Comparison of ENCODE assay signal across 8 cellular contexts in genomic region chr17:7615265-7615747, GRCh38. TPM values are rescaled to one million over a fixed set of nuclear protein-coding genes. Genes with fewer than 3 reads are reported as not detected.
A peak's percentile ranks its signal among the peaks of the same experiment; 100 is the strongest.
DNase-seq lines count a peak whose midpoint lies in the region; ATAC-seq, FAIRE-seq and TF ChIP-seq lines count a peak whose summit lies in the region.

No MANE protein-coding gene starts in this region.

- 8% methylated on average over 21 of the region's 28 CpGs; no CpG with 5 or more reads in 1 of the 2 experiments for WGBS in H1 (ENCODE audit: extremely low coverage in 1 of 2, insufficient coverage in 1 of 2, insufficient read length in 1 of 2, insufficient replicate concordance in 2 of 2, low coverage in 1 of 2, low lambda C conversion rate in 2 of 2, missing lambda C conversion rate in 1 of 2), 2 experiments

- H4K91ac ChIP-seq in H1 (replicated peaks; ENCODE audit: insufficient read length, low read length): no peak overlapping the region

- H4K20me1 ChIP-seq in OCI-LY3 (ENCODE audit: insufficient read depth, low read length): peaks cover 6% of the 10 kb centered on the region; the same call in 1 of the 2 replicates
- peaks cover 0 to 9% of the 10 kb centered on the region in 2 experiments for H4K20me1 ChIP-seq in H1 (replicated peaks in 1 of 2; ENCODE audit: control insufficient read depth in 1 of 2, insufficient read depth in 2 of 2, low read length in 2 of 2)

- no peaks in the 10 kb centered on the region for H3K27me3 ChIP-seq in CD8-positive, alpha-beta T cell (ENCODE audit: insufficient read depth, low read length)
- H3K27me3 ChIP-seq in OCI-LY3 (ENCODE audit: low read depth, low read length): no peaks in the 10 kb centered on the region
- H3K27me3 ChIP-seq in H1 (replicated peaks in 1 of 4; ENCODE audit: control insufficient read depth in 3 of 4, extremely low read depth in 1 of 4, insufficient read depth in 3 of 4, low read length in 3 of 4): no peaks in the 10 kb centered on the region
- no peaks in the 10 kb centered on the region for H3K27me3 ChIP-seq in neutrophil

- H2AFZ ChIP-seq in OCI-LY3 (ENCODE audit: low read depth, low read length): peak overlapping the region; percentile 76; the same call in 1 of the 2 replicates
- H2AFZ ChIP-seq in H1 (ENCODE audit: low read length): peak overlapping the region; percentile 48; the same call in 1 of the 2 replicates

- no peak for TF ChIP-seq RAD21 in H1 (IDR thresholded peaks at IDR 0.05 in 1 of 2, conservative IDR thresholded peaks at IDR 0.05 in 1 of 2; ENCODE audit: low read depth in 2 of 2, low read length in 2 of 2)

- intact Hi-C loops in CD8-positive, alpha-beta T cell (cut with DNase I, micrococcal nuclease): loop anchor here (1.0 to 2.0 kb wide), 6 partner anchors 12 to 376 kb away; partner anchors contain the start of genes ATP1B2 (in 2 of the 2), MPDU1 (in 1 of the 2), PHF23 (in 1 of the 2) and SAT2 (in 1 of the 2)

- no peak for TF ChIP-seq POLR2A in H1 (IDR thresholded peaks at IDR 0.05; ENCODE audit: control extremely low read depth in 1 of 2, low read depth in 2 of 2, low read length in 2 of 2)

- H3K4me3 ChIP-seq in CD8-positive, alpha-beta T cell (ENCODE audit: low read depth, low read length): peak overlapping the region; percentile 86
- peak overlapping the region; percentile 86 for H3K4me3 ChIP-seq in OCI-LY3 (ENCODE audit: low read length)
- peak overlapping the region; percentile 29 to 54 (median 36); a peak in 6 of 8 replicates for H3K4me3 ChIP-seq in H1 (ENCODE audit: extremely low read depth in 1 of 4, insufficient read depth in 2 of 4, low read depth in 3 of 4, low read length in 4 of 4)
- H3K4me3 ChIP-seq in neutrophil (ENCODE audit: low read depth in 1 of 2, low read length in 1 of 2): peak overlapping the region; percentile 78 to 83

- no peak overlapping the region for H2BK120ac ChIP-seq in H1 (replicated peaks; ENCODE audit: low read depth, low read length)

- H3K23me2 ChIP-seq in H1 (ENCODE audit: low read depth, low read length): peaks cover 6% of the 10 kb centered on the region

- peak overlapping the region; percentile 59 for H3K9ac ChIP-seq in OCI-LY3 (ENCODE audit: low read length)
- no peak overlapping the region; a peak in 2 of 7 replicates for H3K9ac ChIP-seq in H1 (replicated peaks in 1 of 4; ENCODE audit: extremely low read depth in 1 of 4, low read depth in 3 of 4, low read length in 3 of 4)

- no peak overlapping the region for H3K23ac ChIP-seq in H1 (ENCODE audit: insufficient read length)

- no peaks in the 10 kb centered on the region for H3K9me3 ChIP-seq in CD8-positive, alpha-beta T cell (ENCODE audit: low read length)
- no peaks in the 10 kb centered on the region for H3K9me3 ChIP-seq in OCI-LY3 (ENCODE audit: insufficient read depth, low read length)
- H3K9me3 ChIP-seq in H1 (ENCODE audit: insufficient read depth in 2 of 2, low read depth in 1 of 2, low read length in 1 of 2): no peaks in the 10 kb centered on the region
- no peaks in the 10 kb centered on the region for H3K9me3 ChIP-seq in neutrophil

- no peaks in the 10 kb centered on the region for H3K36me3 ChIP-seq in CD8-positive, alpha-beta T cell (ENCODE audit: insufficient read depth, low read length)
- H3K36me3 ChIP-seq in OCI-LY3 (replicated peaks; ENCODE audit: low read depth, low read length): no peaks in the 10 kb centered on the region
- peaks cover 0 to 5% (median 0%) of the 10 kb centered on the region in 4 experiments; a peak in 2 of 8 replicates for H3K36me3 ChIP-seq in H1 (ENCODE audit: control insufficient read depth in 2 of 4, insufficient read depth in 4 of 4, low read length in 3 of 4)
- no peaks in the 10 kb centered on the region for H3K36me3 ChIP-seq in neutrophil

- no peaks in the 10 kb centered on the region for H3K9me3 Mint-ChIP-seq in CD8-positive, alpha-beta T cell

- no peak for FAIRE-seq in H1 (lab: Jason Lieb, UNC)

- no peak overlapping the region for H3K4ac ChIP-seq in H1 (replicated peaks; ENCODE audit: insufficient read length, low read depth, low read length)

- peak overlapping the region; percentile 89 for H3K27ac ChIP-seq in CD8-positive, alpha-beta T cell (ENCODE audit: low read depth, low read length)
- H3K27ac ChIP-seq in OCI-LY3 (ENCODE audit: low read length) (peak overlapping the region; percentile 53), H1 (ENCODE audit: low read depth, low read length) (0 out of 2 replicates have a peak overlapping the region, but pooled peaks have one; percentile 13), neutrophil (peak overlapping the region; percentile 95)

- CTCF ChIA-PET in CD8-positive, alpha-beta T cell (lab: Charles Lee): interaction anchor here (0.6 to 2.9 kb wide), 4 partner anchors 26 to 79 kb away, joined by 4 to 22 read pairs (median 4); partner anchors contain the start of genes SOX15, TP53 and WRAP53
- CTCF ChIA-PET in H1 (lab: Charles Lee; ENCODE audit: partially characterized antibody): interaction anchor here (0.6 to 13.4 kb wide), 11 partner anchors 12 to 300 kb away, joined by 3 to 92 read pairs (median 4); partner anchors contain the start of genes SAT2, SHBG, TP53 and WRAP53

- POLR2A ChIA-PET in CD8-positive, alpha-beta T cell (lab: Charles Lee): interaction anchor here (0.6 to 2.7 kb wide), 16 partner anchors 10 to 633 kb away, joined by 3 to 46 read pairs (median 4); partner anchors contain the start of genes NEURL4, POLR2A, SAT2 and SENP3
- POLR2A ChIA-PET in H1 (lab: Charles Lee; ENCODE audit: partially characterized antibody): interaction anchor here (0.6 to 79.4 kb wide), 10 partner anchors 12 to 86 kb away, joined by 3 to 2272 read pairs (median 10); partner anchors contain the start of genes ATP1B2, CD68, MPDU1 and SAT2

- H2BK5ac ChIP-seq in H1 (ENCODE audit: low read depth, low read length): no peak overlapping the region

- peaks cover 18% of the 10 kb centered on the region for H3K79me1 ChIP-seq in H1 (ENCODE audit: low read depth, low read length)

- H3K4me1 Mint-ChIP-seq in CD8-positive, alpha-beta T cell (ENCODE audit: low read depth): peaks cover 35% of the 10 kb centered on the region

- no peak overlapping the region for H3K14ac ChIP-seq in H1 (ENCODE audit: insufficient read length)

- no peaks in the 10 kb centered on the region for H3K27me3 Mint-ChIP-seq in CD8-positive, alpha-beta T cell (ENCODE audit: low read depth)

- peak; percentile 23 for ATAC-seq in CD8-positive, alpha-beta T cell

- no peak for TF ChIP-seq EP300 in H1 (IDR thresholded peaks at IDR 0.05; ENCODE audit: borderline replicate concordance in 1 of 2, low read depth in 2 of 2, low read length in 2 of 2)

- H3K4me2 ChIP-seq in OCI-LY3 (ENCODE audit: low read length) (peak overlapping the region; percentile 58), H1 (ENCODE audit: insufficient read depth in 1 of 2, low read depth in 2 of 2, low read length in 2 of 2) (peak overlapping the region; percentile 55 to 61; a peak in 3 of 4 replicates)

- H3K56ac ChIP-seq in H1 (replicated peaks; ENCODE audit: insufficient read length, low read depth, low read length): no peak overlapping the region

- no peak overlapping the region for H2BK12ac ChIP-seq in H1 (ENCODE audit: low read depth, low read length)

- TF ChIP-seq CTCF in CD8-positive, alpha-beta T cell (IDR thresholded peaks at IDR 0.05): no peak
- TF ChIP-seq CTCF in OCI-LY3 (IDR thresholded peaks at IDR 0.05; ENCODE audit: low read depth, low read length) (no peak), H1 (IDR thresholded peaks at IDR 0.05; ENCODE audit: control extremely low read depth in 1 of 3, insufficient read depth in 1 of 3, low read depth in 1 of 3, low read length in 3 of 3) (no peak), neutrophil (IDR thresholded peaks at IDR 0.05) (no peak)

- peaks cover 30% of the 10 kb centered on the region for H3K4me1 ChIP-seq in CD8-positive, alpha-beta T cell (ENCODE audit: insufficient read depth, low read length)
- H3K4me1 ChIP-seq in OCI-LY3 (ENCODE audit: low read length) (peaks cover 11% of the 10 kb centered on the region), H1 (replicated peaks in 1 of 4; ENCODE audit: control insufficient read depth in 3 of 4, insufficient read depth in 4 of 4, low read length in 3 of 4) (peaks cover 0 to 5% (median 1%) of the 10 kb centered on the region in 4 experiments; a peak in 4 of 7 replicates), neutrophil (ENCODE audit: control insufficient read depth in 1 of 2, insufficient read depth in 1 of 2, low read depth in 1 of 2, low read length in 1 of 2) (peaks cover 16 to 25% of the 10 kb centered on the region in 2 experiments)

- peak overlapping the region; percentile 89 for H3K4me3 Mint-ChIP-seq in CD8-positive, alpha-beta T cell

- no peak overlapping the region for H2BK15ac ChIP-seq in H1 (ENCODE audit: low read length)

- no peak overlapping the region for H4K8ac ChIP-seq in H1 (ENCODE audit: extremely low read depth, insufficient read depth, low read length)

- no peak overlapping the region for H2BK20ac ChIP-seq in H1 (ENCODE audit: low read length)

- H3K36me3 Mint-ChIP-seq in CD8-positive, alpha-beta T cell: peaks cover 18% of the 10 kb centered on the region

- DNase-seq in CD8-positive, alpha-beta T cell: no peak
- no peak for DNase-seq in H1 (ENCODE audit: low read depth in 1 of 2, low spot score in 2 of 2)
- DNase-seq in GDM1 (lab: John Stamatoyannopoulos, UW): no peak
- DNase-seq in NCI-H1048 (lab: John Stamatoyannopoulos, UW): no peak
- DNase-seq in COLO829 (ENCODE audit: low spot score): no peak
- no peak for DNase-seq in NCI-H748 treated with DMSO at 0.1 percent for 48 hours (lab: John Stamatoyannopoulos, UW)

- no peak overlapping the region; the same call in 1 of the 2 replicates for H3K18ac ChIP-seq in H1 (ENCODE audit: extremely low read depth, low read length)

- no peak overlapping the region for H4K5ac ChIP-seq in H1 (ENCODE audit: insufficient read length, low read depth, low read length)

- peak overlapping the region; percentile 96 for H3K27ac Mint-ChIP-seq in CD8-positive, alpha-beta T cell

- H3K79me2 ChIP-seq in OCI-LY3 (ENCODE audit: low read length): peaks cover 35% of the 10 kb centered on the region
- peaks cover 4 to 31% of the 10 kb centered on the region in 2 experiments; a peak in 3 of 4 replicates for H3K79me2 ChIP-seq in H1 (ENCODE audit: control insufficient read depth in 1 of 2, insufficient read depth in 2 of 2, low read length in 2 of 2)

- no peak overlapping the region for H2AK5ac ChIP-seq in H1 (ENCODE audit: low read depth, low read length)

RNA-seq across cellular contexts. Expression of gene FXR2, which starts 0.6 kb away (rescaled TPM):
- 10 to 100 TPM; 18.8 to 21.7 TPM for total RNA-seq in CD8-positive, alpha-beta T cell
- total RNA-seq in H1 (2021; fragmentation: NEBNext Ultra II Directional; extraction: Animal tissue kit (Norgen Biotek cat#: 25700)): 26.2 and 26.8 TPM in 2 replicates
- 44.0 and 63.3 TPM in 2 replicates for polyA plus RNA-seq in H1 (2011; rRNA removed)
- 29.1 TPM for polyA plus RNA-seq in H1 (2011; cell fraction: cytosol; rRNA removed)
- 90.6 TPM for polyA plus RNA-seq in H1 (2011; cell fraction: nucleus; rRNA removed)
- polyA plus RNA-seq in H1 (2012, experiment 1 of 2): 21.8 to 29.7 TPM (median 28.2 TPM) in 4 replicates
- 17.1 TPM for polyA plus RNA-seq in H1 (2012, experiment 2 of 2)
- polyA plus RNA-seq in H1 (2013, experiment 1 of 2): 22.7 TPM
- polyA plus RNA-seq in H1 (2013, experiment 2 of 2): 20.5 TPM
- 21.9 and 25.0 TPM in 2 replicates for polyA minus RNA-seq in H1 (2011; rRNA and poly(A)+ RNA removed)
- 13.2 TPM for polyA minus RNA-seq in H1 (2011; cell fraction: cytosol; rRNA and poly(A)+ RNA removed)
- 18.2 TPM for polyA minus RNA-seq in H1 (2011; cell fraction: nucleus; rRNA and poly(A)+ RNA removed)

RNA-seq across cellular contexts. Expression of gene SAT2, which starts 12.3 kb away (rescaled TPM):
- total RNA-seq in CD8-positive, alpha-beta T cell: 10 to 100 TPM; 68.8 to 71.4 TPM
- 72.3 and 75.3 TPM in 2 replicates for total RNA-seq in H1 (2021; fragmentation: NEBNext Ultra II Directional; extraction: Animal tissue kit (Norgen Biotek cat#: 25700))
- 36.4 and 36.5 TPM in 2 replicates for polyA plus RNA-seq in H1 (2011; rRNA removed)
- 46.4 TPM for polyA plus RNA-seq in H1 (2011; cell fraction: cytosol; rRNA removed)
- 63.4 TPM for polyA plus RNA-seq in H1 (2011; cell fraction: nucleus; rRNA removed)
- 98.6 to 121 TPM (median 104 TPM) in 4 replicates for polyA plus RNA-seq in H1 (2012, experiment 1 of 2)
- polyA plus RNA-seq in H1 (2012, experiment 2 of 2): 96.8 TPM
- 77.9 TPM for polyA plus RNA-seq in H1 (2013, experiment 1 of 2)
- 70.6 TPM for polyA plus RNA-seq in H1 (2013, experiment 2 of 2)
- polyA minus RNA-seq in H1 (2011; rRNA and poly(A)+ RNA removed): 11.9 and 15.4 TPM in 2 replicates
- polyA minus RNA-seq in H1 (2011; cell fraction: cytosol; rRNA and poly(A)+ RNA removed): 14.3 TPM
- 9.5 TPM for polyA minus RNA-seq in H1 (2011; cell fraction: nucleus; rRNA and poly(A)+ RNA removed)

RNA-seq across cellular contexts. Expression of gene SHBG, which starts 14.6 kb away (rescaled TPM):
- not detected for total RNA-seq in CD8-positive, alpha-beta T cell
- total RNA-seq in H1 (2021; fragmentation: NEBNext Ultra II Directional; extraction: Animal tissue kit (Norgen Biotek cat#: 25700)): 0.69 and 1.2 TPM in 2 replicates
- polyA plus RNA-seq in H1 (2011; rRNA removed): 1.1 and 1.3 TPM in 2 replicates
- polyA plus RNA-seq in H1 (2011; cell fraction: cytosol; rRNA removed): 1.2 TPM
- 2.9 TPM for polyA plus RNA-seq in H1 (2011; cell fraction: nucleus; rRNA removed)
- 0.87 to 1.8 TPM (median 1.3 TPM) in 4 replicates for polyA plus RNA-seq in H1 (2012, experiment 1 of 2)
- polyA plus RNA-seq in H1 (2012, experiment 2 of 2): 2.1 TPM
- 0.49 TPM for polyA plus RNA-seq in H1 (2013, experiment 1 of 2)
- 0.66 TPM for polyA plus RNA-seq in H1 (2013, experiment 2 of 2)
- 1.3 and 1.6 TPM in 2 replicates for polyA minus RNA-seq in H1 (2011; rRNA and poly(A)+ RNA removed)
- not detected for polyA minus RNA-seq in H1 (2011; cell fraction: cytosol; rRNA and poly(A)+ RNA removed)
- 0.70 TPM for polyA minus RNA-seq in H1 (2011; cell fraction: nucleus; rRNA and poly(A)+ RNA removed)

RNA-seq across cellular contexts. Expression of gene SOX15, which starts 25.4 kb away (rescaled TPM):
- not detected for total RNA-seq in CD8-positive, alpha-beta T cell
- 14.3 and 15.2 TPM in 2 replicates for total RNA-seq in H1 (2021; fragmentation: NEBNext Ultra II Directional; extraction: Animal tissue kit (Norgen Biotek cat#: 25700))
- polyA plus RNA-seq in H1 (2011; rRNA removed): 26.8 and 39.8 TPM in 2 replicates
- 20.1 TPM for polyA plus RNA-seq in H1 (2011; cell fraction: cytosol; rRNA removed)
- polyA plus RNA-seq in H1 (2011; cell fraction: nucleus; rRNA removed): 20.9 TPM
- polyA plus RNA-seq in H1 (2012, experiment 1 of 2): 13.9 to 20.3 TPM (median 19.3 TPM) in 4 replicates
- 21.6 TPM for polyA plus RNA-seq in H1 (2012, experiment 2 of 2)
- 16.8 TPM for polyA plus RNA-seq in H1 (2013, experiment 1 of 2)
- polyA plus RNA-seq in H1 (2013, experiment 2 of 2): 14.8 TPM
- 2.9 and 4.6 TPM in 2 replicates for polyA minus RNA-seq in H1 (2011; rRNA and poly(A)+ RNA removed)
- polyA minus RNA-seq in H1 (2011; cell fraction: cytosol; rRNA and poly(A)+ RNA removed): 7.6 TPM
- 12.0 TPM for polyA minus RNA-seq in H1 (2011; cell fraction: nucleus; rRNA and poly(A)+ RNA removed)

RNA-seq across cellular contexts. Expression of gene MPDU1, which starts 31.7 kb away (rescaled TPM):
- total RNA-seq in CD8-positive, alpha-beta T cell: 10 to 100 TPM; 16.6 to 17.2 TPM
- 63.2 and 66.9 TPM in 2 replicates for total RNA-seq in H1 (2021; fragmentation: NEBNext Ultra II Directional; extraction: Animal tissue kit (Norgen Biotek cat#: 25700))
- polyA plus RNA-seq in H1 (2011; rRNA removed): 142 and 154 TPM in 2 replicates
- polyA plus RNA-seq in H1 (2011; cell fraction: cytosol; rRNA removed): 104 TPM
- polyA plus RNA-seq in H1 (2011; cell fraction: nucleus; rRNA removed): 89.7 TPM
- polyA plus RNA-seq in H1 (2012, experiment 1 of 2): 42.0 to 58.2 TPM (median 45.9 TPM) in 4 replicates
- polyA plus RNA-seq in H1 (2012, experiment 2 of 2): 154 TPM
- polyA plus RNA-seq in H1 (2013, experiment 1 of 2): 137 TPM
- 151 TPM for polyA plus RNA-seq in H1 (2013, experiment 2 of 2)
- 103 and 130 TPM in 2 replicates for polyA minus RNA-seq in H1 (2011; rRNA and poly(A)+ RNA removed)
- 21.1 TPM for polyA minus RNA-seq in H1 (2011; cell fraction: cytosol; rRNA and poly(A)+ RNA removed)
- polyA minus RNA-seq in H1 (2011; cell fraction: nucleus; rRNA and poly(A)+ RNA removed): 22.7 TPM

Comparison
In these comparisons a context has a peak if more than half of its experiments do, and no peak if none do; other contexts are left out.
1. H3K27ac ChIP-seq: peak in every context shown above with its lines; median percentile 95 in neutrophil; 89 in CD8-positive, alpha-beta T cell; 53 in OCI-LY3; 13 in H1.
2. H3K4me3 ChIP-seq: peak in every context shown above with its lines; median percentile 86 in CD8-positive, alpha-beta T cell; 86 in OCI-LY3; 80 in neutrophil; 36 in H1.